8 cellular contexts compared by ENCODE assay signal in genomic region chr13:28657784-28658538, GRCh38. TPM values are rescaled to one million over a fixed set of nuclear protein-coding genes. Genes with fewer than 3 reads are reported as not detected.
DNase-seq lines count a peak whose midpoint lies in the region; ATAC-seq, FAIRE-seq and TF ChIP-seq lines count a peak whose summit lies in the region.

No MANE protein-coding gene starts in this region.

- in situ Hi-C loops in GM12878 (cut with MboI), result no loop called here

- no peaks in the 10 kb centered on the region; the same call in 1 of the 2 replicates for H4K20me1 ChIP-seq in GM12878 (ENCODE audit: control insufficient read depth, insufficient read depth)

- intact Hi-C loops in GM12878 (cut with micrococcal nuclease; ENCODE audit: unreplicated experiment), result loop anchor here (1.0 to 10.0 kb wide), 6 partner anchors 17 to 603 kb away; partner anchors contain the start of gene PAN3

- H2AFZ ChIP-seq in GM12878 (ENCODE audit: control insufficient read depth, low read depth, low read length), result peak overlapping the region; percentile 68

- TF ChIP-seq CTCF in GM10266 (IDR thresholded peaks at IDR 0.05; ENCODE audit: control insufficient read depth, insufficient read depth, low read depth, missing control alignments), result peak; percentile 6
- 0 out of 6 replicates have a peak, but pooled peaks of 1 of the 3 experiments have one; percentile 2 for TF ChIP-seq CTCF in GM12878 (IDR thresholded peaks at IDR 0.05 in 2 of 3, conservative IDR thresholded peaks at IDR 0.05 in 1 of 3; ENCODE audit: control insufficient read depth in 2 of 3, extremely low read depth in 1 of 3, insufficient read depth in 1 of 3, low read depth in 3 of 3, low read length in 3 of 3)
- no peak for TF ChIP-seq CTCF in suprapubic skin (IDR thresholded peaks at IDR 0.05)

- BruUV-seq in GM12878 (replicated peaks; lab: Mats Ljungman, UMichigan), result TSS peak; percentile 88

- SMC1A ChIA-PET in GM12878 (lab: Charles Lee; ENCODE audit: uncharacterized antibody, unreplicated experiment), result interaction anchor here (0.9 to 11.4 kb wide), 9 partner anchors 17 to 516 kb away, joined by 3 to 270 read pairs (median 5); no protein-coding TSS in a partner anchor

- FAIRE-seq in GM12878 (lab: Jason Lieb, UNC) (peak; percentile 52), GM19239 (lab: Jason Lieb, UNC) (no peak)

- H3K27me3 ChIP-seq in GM12878 (replicated peaks in 1 of 2; ENCODE audit: control insufficient read depth in 2 of 2, insufficient read depth in 2 of 2, low read length in 1 of 2), result no peaks in the 10 kb centered on the region
- H3K27me3 ChIP-seq in suprapubic skin, result no peaks in the 10 kb centered on the region

- DNase-seq in GM10266 (ENCODE audit: extremely low spot score) (peak; percentile 25), NAMALWA (ENCODE audit: low spot score) (peak; percentile 66), GM12878 (ENCODE audit: low read depth, low spot score) (peak; percentile 51), kidney tubule cell (ENCODE audit: low spot score) (peak; percentile 8), suprapubic skin (ENCODE audit: low spot score in 2 of 2) (no peak), GM19239 (ENCODE audit: insufficient read length, low spot score) (no peak)

- TF ChIP-seq POLR2A in GM12878 (IDR thresholded peaks at IDR 0.05; ENCODE audit: low read depth, low read length) (no peak), suprapubic skin (IDR thresholded peaks at IDR 0.05) (no peak)

- H3K9ac ChIP-seq in GM12878 (ENCODE audit: control insufficient read depth, insufficient read depth, low read length), result peak overlapping the region; percentile 99

- H3K9me3 ChIP-seq in GM12878 (replicated peaks; ENCODE audit: control insufficient read depth, insufficient read depth, low read length) (no peaks in the 10 kb centered on the region), suprapubic skin (no peaks in the 10 kb centered on the region)

- H3K27ac ChIP-seq in GM12878 (ENCODE audit: control insufficient read depth, insufficient read depth) (peak overlapping the region; percentile 99), suprapubic skin (peak overlapping the region; percentile 91)

- H3K4me3 ChIP-seq in GM12878, result peak overlapping the region; percentile 80
- peak overlapping the region; percentile 88 for H3K4me3 ChIP-seq in suprapubic skin

- H3K4me2 ChIP-seq in GM12878 (ENCODE audit: control insufficient read depth, insufficient read depth), result peak overlapping the region; percentile 89

- RAD21 ChIA-PET in GM12878 (lab: Charles Lee; ENCODE audit: unreplicated experiment), result interaction anchor here (0.8 to 8.1 kb wide), 12 partner anchors 10 to 333 kb away, joined by 3 to 196 read pairs (median 3); partner anchors contain the start of gene SLC46A3

- H3K4me1 ChIP-seq in GM12878 (ENCODE audit: control insufficient read depth, insufficient read depth, low read length) (0 out of 2 replicates have a peak, but pooled peaks cover 4% of the 10 kb centered on the region), suprapubic skin (peaks cover 35% of the 10 kb centered on the region)

- TF ChIP-seq EP300 in GM12878 (IDR thresholded peaks at IDR 0.05; ENCODE audit: borderline replicate concordance in 1 of 2, control insufficient read depth in 1 of 2, low read depth in 2 of 2, low read length in 2 of 2), result no peak
- no peak for TF ChIP-seq EP300 in suprapubic skin (IDR thresholded peaks at IDR 0.05)

- CTCF ChIA-PET in GM12878 (lab: Yijun Ruan, JAX), result interaction anchor here (0.6 to 8.1 kb wide), 4 partner anchors 18 to 334 kb away, joined by 3 to 139 read pairs (median 10); no protein-coding TSS in a partner anchor

- POLR2A ChIA-PET in GM12878 (lab: Charles Lee), result interaction anchor here (0.8 to 5.7 kb wide), 7 partner anchors 15 to 333 kb away, joined by 3 to 84 read pairs (median 3); no protein-coding TSS in a partner anchor

- H3K36me3 ChIP-seq in GM12878 (ENCODE audit: control insufficient read depth in 2 of 2, insufficient read depth in 2 of 2, low read length in 1 of 2) (peaks cover 0 to 9% of the 10 kb centered on the region in 2 experiments; a peak in 3 of 4 replicates), suprapubic skin (peaks cover 8% of the 10 kb centered on the region)

- TF ChIP-seq RAD21 in GM12878 (IDR thresholded peaks at IDR 0.05; ENCODE audit: insufficient read depth, low read depth, low read length), result peak; percentile 35; the same call in 1 of the 2 replicates

- ATAC-seq in GM12878 (peak; percentile 29), HG02610 (IDR thresholded peaks at IDR 0.05; ENCODE audit: unreplicated experiment) (no peak), GM21515 (IDR thresholded peaks at IDR 0.05; ENCODE audit: unreplicated experiment) (no peak)

- 4% methylated on average over 12 of the region's 12 CpGs for WGBS in GM12878 (ENCODE audit: insufficient coverage, insufficient replicate concordance, low lambda C conversion rate, missing lambda C conversion rate)
- 39% methylated on average over 12 of the region's 12 CpGs for WGBS in suprapubic skin

- peaks cover 85% of the 10 kb centered on the region for H3K79me2 ChIP-seq in GM12878 (ENCODE audit: control insufficient read depth, insufficient read depth, low read length)

TF ChIP-seq in GM12878, 131 proteins besides CTCF, POLR2A, EP300 and RAD21 (continues in another document):
- TF ChIP-seq SMARCA5 (IDR thresholded peaks at IDR 0.05) (no peak), LARP7 (IDR thresholded peaks at IDR 0.05) (no peak), ZNF592 (IDR thresholded peaks at IDR 0.05) (no peak), POLR2AphosphoS5 (IDR thresholded peaks at IDR 0.05; ENCODE audit: low read length) (0 out of 2 replicates have a peak, but pooled peaks have one; percentile 34), MTA2 (IDR thresholded peaks at IDR 0.05; ENCODE audit: low read depth) (no peak), IRF5 (IDR thresholded peaks at IDR 0.05; ENCODE audit: borderline replicate concordance) (no peak), MXI1 (IDR thresholded peaks at IDR 0.05; ENCODE audit: low read depth, low read length) (0 out of 2 replicates have a peak, but pooled peaks have one; percentile 35), RBBP5 (conservative IDR thresholded peaks at IDR 0.05) (no peak), SP1 (IDR thresholded peaks at IDR 0.05; ENCODE audit: low read depth, low read length) (no peak), ETV6 (conservative IDR thresholded peaks at IDR 0.05 in 1 of 2, IDR thresholded peaks at IDR 0.05 in 1 of 2; ENCODE audit: borderline replicate concordance in 1 of 2, low read depth in 1 of 2) (no peak)

RNA-seq across cellular contexts. Expression of gene POMP, which starts 1.0 kb away (rescaled TPM):
- total RNA-seq in GM12878 (2013; cell fraction: nucleolus; rRNA removed), result 12.9 and 14.2 TPM in 2 replicates
- total RNA-seq in GM12878 (2014; rRNA removed) (96.5 and 108 TPM in 2 replicates), GM12878 (2014; rRNA removed; fragmentation: Illumina TruSeq; extraction: Trizol) (123 and 132 TPM in 2 replicates), GM12878 (2021) (101 TPM in 2 replicates), suprapubic skin (10 to 100 TPM; 24.1 to 48.7 (median 35.5) TPM)
- 83.2 TPM for polyA plus RNA-seq in GM12878 (2011; ENCODE audit: low read depth)
- polyA plus RNA-seq in GM12878 (2011; rRNA removed) (155 and 228 TPM in 2 replicates), GM12878 (2014; fragmentation: Illumina TruSeq; extraction: Trizol) (128 and 154 TPM in 2 replicates), GM12878 (2014; fragmentation: Nextera tagmentation; extraction: Ambion mirVana) (100 to 1,000 TPM; 655 to 668 TPM), GM12878 (2014; rRNA removed) (83.7 and 90.4 TPM in 2 replicates), GM12878 (2016; fragmentation: Nextera tagmentation; extraction: Ambion mirVana) (100 to 1,000 TPM; 430 to 468 TPM)
- polyA plus RNA-seq in GM12878 (2011; cell fraction: cytosol; rRNA removed), result 38.3 and 55.6 TPM in 2 replicates
- 33.6 and 36.4 TPM in 2 replicates for polyA plus RNA-seq in GM12878 (2011; cell fraction: nucleus; rRNA removed)
- polyA plus RNA-seq in GM12878 (2012), result 132 and 145 TPM in 2 replicates
- polyA minus RNA-seq in GM12878 (2011; rRNA and poly(A)+ RNA removed), result 46.6 and 69.1 TPM in 2 replicates
- polyA minus RNA-seq in GM12878 (2011; cell fraction: cytosol; rRNA and poly(A)+ RNA removed), result 25.9 and 26.6 TPM in 2 replicates
- polyA minus RNA-seq in GM12878 (2011; cell fraction: nucleus; rRNA and poly(A)+ RNA removed), result 12.1 and 12.6 TPM in 2 replicates

Comparison
In these comparisons a context has a peak if more than half of its experiments do, and no peak if none do; other contexts are left out.
1. DNase-seq: peak in GM10266 (single experiment), NAMALWA (single experiment), GM12878 (single experiment) and kidney tubule cell (single experiment); none in suprapubic skin (0 of 2) and GM19239 (single experiment).